ENCODE assay signal across 8 cellular contexts in the genomic region with DNA sequence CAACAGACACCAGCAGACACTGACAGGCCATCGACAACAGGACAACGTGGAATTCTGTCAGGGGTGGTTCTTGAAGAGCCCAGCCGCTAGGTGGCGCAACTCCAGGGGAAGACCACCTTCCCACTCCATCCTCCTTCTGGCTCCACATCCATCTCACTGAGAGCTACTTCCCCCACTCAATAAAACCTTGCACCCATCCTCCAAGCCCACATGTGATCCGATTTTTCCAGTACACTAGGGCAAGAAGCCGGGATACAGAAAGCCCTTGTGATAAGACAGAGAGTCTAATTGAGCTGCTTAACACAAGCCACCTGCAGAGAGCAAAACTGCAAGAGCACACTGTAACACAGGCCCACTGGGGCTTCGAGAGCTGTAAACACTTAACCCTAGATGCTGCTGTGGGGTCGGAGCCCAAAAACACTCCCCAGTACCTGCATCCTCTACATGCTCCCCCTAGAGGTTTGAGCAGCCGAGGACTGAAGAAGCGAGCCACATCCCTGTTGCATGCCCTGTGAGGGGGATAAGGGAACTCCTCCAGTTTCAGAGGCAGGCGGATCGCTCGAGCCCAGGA. TPM values are rescaled to one million over a fixed set of nuclear protein-coding genes. Genes with fewer than 3 reads are reported as not detected.
A peak's percentile ranks its signal among the peaks of the same experiment; 100 is the strongest.
DNase-seq lines count a peak whose midpoint lies in the region; ATAC-seq and TF ChIP-seq lines count a peak whose summit lies in the region.

No MANE protein-coding gene starts in this region.

- no peaks in the 10 kb centered on the region for H3K9me3 ChIP-seq in heart right ventricle
- H3K9me3 ChIP-seq in mesenchymal stem cell (ENCODE audit: control insufficient read depth, low read length) = no peaks in the 10 kb centered on the region

- H3K27ac ChIP-seq in heart right ventricle = no peak overlapping the region
- no peak overlapping the region for H3K27ac ChIP-seq in mesenchymal stem cell (ENCODE audit: low read length, poor library complexity, severe bottlenecking)

- no peak overlapping the region for H3K18ac ChIP-seq in mesenchymal stem cell (ENCODE audit: low read depth in 1 of 2, low read length in 2 of 2)

- intact Hi-C loops in heart right ventricle (cut with DNase I) (no loop called here), Right ventricle myocardium superior (cut with DNase I) (no loop called here)

- no peaks in the 10 kb centered on the region for H3K36me3 ChIP-seq in heart right ventricle
- no peaks in the 10 kb centered on the region for H3K36me3 ChIP-seq in mesenchymal stem cell (ENCODE audit: control insufficient read depth in 1 of 2, insufficient read depth in 2 of 2, low read depth in 1 of 2, low read length in 2 of 2)

- no peak overlapping the region for H3K14ac ChIP-seq in mesenchymal stem cell (ENCODE audit: low read length in 2 of 2)

- H4K8ac ChIP-seq in mesenchymal stem cell (ENCODE audit: low read length) = no peak overlapping the region

- H4K91ac ChIP-seq in mesenchymal stem cell (ENCODE audit: low read length) = no peak overlapping the region

- no peak for DNase-seq in heart right ventricle
- no peak for DNase-seq in Right ventricle myocardium superior
- peak; percentile 15 for DNase-seq in KG1 (lab: John Stamatoyannopoulos, UW)
- peak in 1 of 2 donors; percentile 10 for DNase-seq in foreskin fibroblast
- DNase-seq in stimulated activated naive CD8-positive, alpha-beta T cell treated with anti-CD3 and anti-CD28 coated beads, Interleukin-15, Interleukin-2, amounts not matched to agents 100 U/mL and 50 U/mL, for 24 hours = peak; percentile 44
- no peak for DNase-seq in mesenchymal stem cell

- no peak overlapping the region for H3K4me2 ChIP-seq in mesenchymal stem cell (ENCODE audit: low read length, poor library complexity, severe bottlenecking)

- TF ChIP-seq CTCF in heart right ventricle (IDR thresholded peaks at IDR 0.05) (peak in 7 of 9 donors; percentile 12 to 70 (median 49)), WI38 (IDR thresholded peaks at IDR 0.05; ENCODE audit: low read depth, low read length) (peak; percentile 40), foreskin fibroblast (IDR thresholded peaks at IDR 0.05; ENCODE audit: low read depth, low read length) (peak; percentile 60)

- H3K4me3 ChIP-seq in heart right ventricle = no peak overlapping the region
- no peak overlapping the region for H3K4me3 ChIP-seq in WI38 (ENCODE audit: low read depth, low read length)
- H3K4me3 ChIP-seq in foreskin fibroblast (ENCODE audit: low read depth in 1 of 2, low read length in 2 of 2) = no peak overlapping the region
- H3K4me3 ChIP-seq in mesenchymal stem cell (ENCODE audit: insufficient read depth in 1 of 2, low read depth in 1 of 2, low read length in 2 of 2) = no peak overlapping the region

- H3K27me3 ChIP-seq in heart right ventricle (peaks cover 0 to 36% (median 9%) of the 10 kb centered on the region in 7 donors), mesenchymal stem cell (ENCODE audit: control insufficient read depth in 1 of 2, insufficient read depth in 1 of 2, low read length in 2 of 2) (peaks cover 0 to 14% of the 10 kb centered on the region in 2 experiments)

- 25 to 32% methylated on average over 13 of the region's 13 CpGs for WGBS in heart right ventricle, 2 donors
- WGBS in mesenchymal stem cell = no CpG with 5 or more reads among the region's 13 CpGs

- H2AK5ac ChIP-seq in mesenchymal stem cell (ENCODE audit: low read length, severe bottlenecking) = no peak overlapping the region

- ATAC-seq in heart right ventricle = no peak
- no peak for ATAC-seq in Right ventricle myocardium superior (ENCODE audit: poor library complexity)
- ATAC-seq in stimulated activated naive CD8-positive, alpha-beta T cell treated with anti-CD3 and anti-CD28 coated beads, Interleukin-15, Interleukin-2, amounts not matched to agents 100 U/mL and 50 U/mL, for 24 hours = no peak
- no peak for ATAC-seq in HG02642 (IDR thresholded peaks at IDR 0.05; ENCODE audit: poor library complexity, unreplicated experiment)

- no peak overlapping the region for H2BK12ac ChIP-seq in mesenchymal stem cell (ENCODE audit: low read length in 2 of 2)

- H3K79me1 ChIP-seq in mesenchymal stem cell (replicated peaks; ENCODE audit: low read length, poor library complexity, severe bottlenecking) = no peaks in the 10 kb centered on the region

- no peak overlapping the region for H3K4ac ChIP-seq in mesenchymal stem cell (ENCODE audit: low read depth in 1 of 2, low read length in 2 of 2)

- no peak overlapping the region for H3K23ac ChIP-seq in mesenchymal stem cell (ENCODE audit: low read length in 2 of 2)

- H2BK120ac ChIP-seq in mesenchymal stem cell (ENCODE audit: low read depth, low read length) = no peak overlapping the region

- no peak overlapping the region for H3K9ac ChIP-seq in mesenchymal stem cell (ENCODE audit: low read length)

- no peak overlapping the region for H2AFZ ChIP-seq in mesenchymal stem cell (ENCODE audit: low read depth, low read length)

- no peaks in the 10 kb centered on the region for H3K4me1 ChIP-seq in heart right ventricle
- H3K4me1 ChIP-seq in mesenchymal stem cell (ENCODE audit: control insufficient read depth, insufficient read depth, low read depth, low read length) = no peaks in the 10 kb centered on the region

- H2BK5ac ChIP-seq in mesenchymal stem cell (ENCODE audit: low read depth, low read length, poor library complexity, severe bottlenecking) = no peak overlapping the region

- H2BK15ac ChIP-seq in mesenchymal stem cell (ENCODE audit: low read depth, poor library complexity, severe bottlenecking) = no peak overlapping the region

RNA-seq across cellular contexts. Expression of gene RAB39A, which starts 11.5 kb away (rescaled TPM):
- total RNA-seq in heart right ventricle (1 to 10 TPM in 1 of 10 donors, under 1 TPM in 7, not detected in 2; 0.15 to 3.0 (median 0.32) TPM), Right ventricle myocardium superior (0.51 TPM)
- polyA plus RNA-seq in heart right ventricle = under 1 TPM in 1 of 2 donors, not detected in 1; 0.01 TPM
- polyA plus RNA-seq in mesenchymal stem cell (2013, experiment 1 of 2) = 0.03 TPM
- 0.01 TPM for polyA plus RNA-seq in mesenchymal stem cell (2013, experiment 2 of 2)

RNA-seq across cellular contexts. Expression of gene SLC35F2, which starts 58.2 kb away (rescaled TPM):
- total RNA-seq in heart right ventricle = 1 to 10 TPM in 2 of 10 donors, under 1 TPM in 8; 0.40 to 2.0 (median 0.86) TPM
- polyA plus RNA-seq in heart right ventricle = 1 to 10 TPM in 1 of 2 donors, under 1 TPM in 1; 0.88 to 1.8 TPM
- total RNA-seq in Right ventricle myocardium superior = 0.35 TPM
- polyA plus RNA-seq in mesenchymal stem cell (2013, experiment 1 of 2) = 9.4 TPM
- 8.9 TPM for polyA plus RNA-seq in mesenchymal stem cell (2013, experiment 2 of 2)

Comparison
In these comparisons a context has a peak if more than half of its experiments do, and no peak if none do; other contexts are left out.
1. DNase-seq: peak in KG1 (single experiment) and stimulated activated naive CD8-positive, alpha-beta T cell treated with anti-CD3 and anti-CD28 coated beads, Interleukin-15, Interleukin-2, amounts not matched to agents 100 U/mL and 50 U/mL, for 24 hours (single experiment); none in heart right ventricle (0 of 2), Right ventricle myocardium superior (single experiment) and mesenchymal stem cell (single experiment).
2. Peak in every context shown above with its lines, with median percentiles within 50 percentile points of each other: CTCF ChIP-seq.